Comparison of ENCODE assay signal across 27 cellular contexts in genomic region chr14:104659146-104659545, GRCh38. TPM values are rescaled to one million over a fixed set of nuclear protein-coding genes. Genes with fewer than 3 reads are reported as not detected.
"Had no signal": no experiment of that assay in that cellular context is flagged by ENCODE, and none has a peak within 500 bp of the region (broad histone marks: within the 10 kb centered on the region; RNA-seq: fewer than 3 reads in every experiment).

No MANE protein-coding gene starts in this region.

- H3K36me3 ChIP-seq: breast epithelium, colonic mucosa, esophagus muscularis mucosa, right lobe of liver, uterus had no signal

- H3K4me1 ChIP-seq: breast epithelium, colonic mucosa, testis had no signal

- H3K27ac ChIP-seq: breast epithelium, colonic mucosa, esophagus muscularis mucosa, right lobe of liver, testis, uterus had no signal

- DNase-seq: activated CD4-positive, alpha-beta T cell treated with anti-CD3 and anti-CD28 coated beads, Interleukin-2, amount 50 U/mL, for 4 hours; activated CD4-positive, CD25-positive, alpha-beta regulatory T cell treated with anti-CD3 and anti-CD28 coated beads, Interleukin-2, amount 50 U/mL, for 72 hours; activated CD8-positive, alpha-beta memory T cell treated with anti-CD3 and anti-CD28 coated beads for 24 hours; activated CD8-positive, alpha-beta memory T cell treated with anti-CD3 and anti-CD28 coated beads, Interleukin-2, amount 50 U/mL, for 4 hours; activated naive CD4-positive, alpha-beta T cell treated with Interleukin-2 at 50 U/mL for 16 hours; activated naive CD8-positive, alpha-beta T cell treated with anti-CD3 and anti-CD28 coated beads for 36 hours; activated T-cell treated with anti-CD3 and anti-CD28 coated beads, Interleukin-2, amount 50 U/mL, for 24 hours; colonic mucosa; dorsolateral prefrontal cortex; effector memory CD8-positive, alpha-beta T cell; glutamatergic neuron; hypothalamus; mesenchymal stem cell; naive thymus-derived CD4-positive, alpha-beta T cell; right lobe of liver; stimulated activated CD4-positive, alpha-beta T cell treated with anti-CD3 and anti-CD28 coated beads, Interleukin-2, amount 100 ng/mL, for 24 hours; stimulated activated naive CD4-positive, alpha-beta T cell; testis; trophoblast cell; uterus had no signal

- H3K27ac Mint-ChIP-seq: activated naive CD8-positive, alpha-beta T cell treated with anti-CD3 and anti-CD28 coated beads for 36 hours; activated T-cell treated with anti-CD3 and anti-CD28 coated beads, Interleukin-2, amount 50 U/mL, for 24 hours; activated T-helper 17 cell treated with anti-CD3 and anti-CD28 coated beads, Interleukin-2, amount 50 U/mL, for 72 hours; effector memory CD8-positive, alpha-beta T cell had no signal

- H3K4me3 ChIP-seq: breast epithelium, colonic mucosa, dorsolateral prefrontal cortex, esophagus muscularis mucosa, right lobe of liver, skin epidermis, testis, uterus had no signal

- H3K4me1 Mint-ChIP-seq: activated T-helper 17 cell treated with anti-CD3 and anti-CD28 coated beads, Interleukin-2, amount 50 U/mL, for 72 hours had no signal

- H3K4me3 Mint-ChIP-seq: activated naive CD8-positive, alpha-beta T cell treated with anti-CD3 and anti-CD28 coated beads for 36 hours; activated T-cell treated with anti-CD3 and anti-CD28 coated beads, Interleukin-2, amount 50 U/mL, for 24 hours; activated T-helper 17 cell treated with anti-CD3 and anti-CD28 coated beads, Interleukin-2, amount 50 U/mL, for 72 hours; central memory CD8-positive, alpha-beta T cell; effector memory CD8-positive, alpha-beta T cell; neural crest cell had no signal

- H3K27me3 Mint-ChIP-seq: activated naive CD8-positive, alpha-beta T cell treated with anti-CD3 and anti-CD28 coated beads for 36 hours had no signal

- H3K9me3 Mint-ChIP-seq: activated T-cell treated with anti-CD3 and anti-CD28 coated beads, Interleukin-2, amount 50 U/mL, for 24 hours; activated T-helper 17 cell treated with anti-CD3 and anti-CD28 coated beads, Interleukin-2, amount 50 U/mL, for 72 hours; central memory CD8-positive, alpha-beta T cell; effector memory CD8-positive, alpha-beta T cell had no signal

- H3K9me3 ChIP-seq: breast epithelium, colonic mucosa, right lobe of liver, testis, uterus had no signal

- ATAC-seq: activated T-helper 17 cell treated with anti-CD3 and anti-CD28 coated beads, Interleukin-2, amount 50 U/mL, for 72 hours; effector memory CD8-positive, alpha-beta T cell; naive thymus-derived CD4-positive, alpha-beta T cell had no signal

- H3K27me3 ChIP-seq: breast epithelium, dorsolateral prefrontal cortex, right lobe of liver, testis, uterus had no signal

- H3K36me3 Mint-ChIP-seq: activated naive CD8-positive, alpha-beta T cell treated with anti-CD3 and anti-CD28 coated beads for 36 hours; naive thymus-derived CD4-positive, alpha-beta T cell had no signal

RNA-seq across cellular contexts. Expression of gene TMEM179, which starts 54.6 kb away (rescaled TPM):
- total RNA-seq: activated naive CD8-positive, alpha-beta T cell treated with anti-CD3 and anti-CD28 coated beads for 36 hours; breast epithelium; omental fat pad had no signal
- polyA plus RNA-seq: naive thymus-derived CD4-positive, alpha-beta T cell had no signal
